ENCODE assay signal across 8 cellular contexts in genomic region chr7:150941983-150942590, GRCh38. TPM values are rescaled to one million over a fixed set of nuclear protein-coding genes. Genes with fewer than 3 reads are reported as not detected.
DNase-seq lines count a peak whose midpoint lies in the region; ATAC-seq and TF ChIP-seq lines count a peak whose summit lies in the region.
"Had no signal": no experiment of that assay in that cellular context is flagged by ENCODE, and none has a peak within 500 bp of the region (broad histone marks: within the 10 kb centered on the region; RNA-seq: fewer than 3 reads in every experiment).

No MANE protein-coding gene starts in this region.

- H3K36me3 Mint-ChIP-seq in natural killer cell = no peaks in the 10 kb centered on the region

- TF ChIP-seq CTCF in natural killer cell (IDR thresholded peaks at IDR 0.05) = no peak

- no peaks in the 10 kb centered on the region for H3K9me3 Mint-ChIP-seq in natural killer cell

- intact Hi-C loops in natural killer cell (cut with micrococcal nuclease) = no loop called here

- DNase-seq in NCI-H510A (lab: John Stamatoyannopoulos, UW) (peak; percentile 68), natural killer cell (no peak), dedifferentiated amniotic fluid mesenchymal stem cell (ENCODE audit: extremely low spot score) (no peak), AG20443 (ENCODE audit: low spot score) (no peak), SKM-1 (lab: John Stamatoyannopoulos, UW; ENCODE audit: unreplicated experiment) (no peak)
- peak; percentile 53 for DNase-seq in activated naive CD4-positive, alpha-beta T cell treated with Interleukin-2 at 50 U/mL for 16 hours

- no peak overlapping the region for H3K4me3 Mint-ChIP-seq in natural killer cell

- H3K27me3 Mint-ChIP-seq in natural killer cell (ENCODE audit: low read depth in 2 of 2) = peaks cover 14 to 16% of the 10 kb centered on the region in 2 donors

- no peak overlapping the region for H3K27ac Mint-ChIP-seq in natural killer cell

- peaks cover 11 to 19% of the 10 kb centered on the region in 2 donors for H3K4me1 Mint-ChIP-seq in natural killer cell

- ATAC-seq in GM21619 (IDR thresholded peaks at IDR 0.05; ENCODE audit: unreplicated experiment) (peak; percentile 61), natural killer cell (peak; percentile 58 to 85 (median 84))

RNA-seq across cellular contexts. Expression of gene KCNH2, which starts 36.0 kb away (rescaled TPM):
- under 1 TPM in 2 of 3 donors, not detected in 1; 0.39 to 0.60 TPM for total RNA-seq in natural killer cell
- total RNA-seq: ascending aorta had no signal

RNA-seq across cellular contexts. Expression of gene NOS3, which starts 48.7 kb away (rescaled TPM):
- 1 to 10 TPM; 2.6 to 5.9 (median 3.8) TPM for total RNA-seq in natural killer cell

Comparison
In these comparisons a context has a peak if more than half of its experiments do, and no peak if none do; other contexts are left out.
1. DNase-seq: peak in NCI-H510A (single experiment) and activated naive CD4-positive, alpha-beta T cell treated with Interleukin-2 at 50 U/mL for 16 hours (single experiment); none in natural killer cell (single experiment), dedifferentiated amniotic fluid mesenchymal stem cell (single experiment), AG20443 (single experiment) and SKM-1 (single experiment).